In the genomic region with DNA sequence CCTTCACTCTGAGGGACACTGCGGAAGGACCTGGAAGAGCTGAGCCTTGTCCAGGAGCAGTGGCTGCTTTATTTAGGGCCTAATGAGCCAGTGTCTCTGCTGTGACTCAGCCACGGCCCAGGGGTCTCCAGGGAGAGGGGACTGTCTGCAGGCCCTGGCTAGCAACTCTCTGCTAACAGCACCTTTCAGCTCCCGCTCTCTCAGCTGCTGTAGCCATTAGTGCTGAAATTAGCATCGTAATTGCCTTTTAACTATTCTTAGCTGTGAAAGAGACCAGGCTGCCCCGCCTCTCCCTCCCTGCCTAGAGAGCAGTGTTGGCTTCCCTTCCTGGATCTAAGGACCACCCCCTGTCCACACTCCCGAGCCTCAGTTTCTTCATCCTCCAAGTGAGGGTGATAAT, we compare ENCODE assay signal across 1 cellular context.
TF ChIP-seq lines count a peak whose summit lies in the region.

No MANE protein-coding gene starts in this region.

TF ChIP-seq in GM23338, 12 proteins besides CTCF, POLR2A, EP300 and RAD21 (continued from another document):
- TF ChIP-seq, protein P1, sequence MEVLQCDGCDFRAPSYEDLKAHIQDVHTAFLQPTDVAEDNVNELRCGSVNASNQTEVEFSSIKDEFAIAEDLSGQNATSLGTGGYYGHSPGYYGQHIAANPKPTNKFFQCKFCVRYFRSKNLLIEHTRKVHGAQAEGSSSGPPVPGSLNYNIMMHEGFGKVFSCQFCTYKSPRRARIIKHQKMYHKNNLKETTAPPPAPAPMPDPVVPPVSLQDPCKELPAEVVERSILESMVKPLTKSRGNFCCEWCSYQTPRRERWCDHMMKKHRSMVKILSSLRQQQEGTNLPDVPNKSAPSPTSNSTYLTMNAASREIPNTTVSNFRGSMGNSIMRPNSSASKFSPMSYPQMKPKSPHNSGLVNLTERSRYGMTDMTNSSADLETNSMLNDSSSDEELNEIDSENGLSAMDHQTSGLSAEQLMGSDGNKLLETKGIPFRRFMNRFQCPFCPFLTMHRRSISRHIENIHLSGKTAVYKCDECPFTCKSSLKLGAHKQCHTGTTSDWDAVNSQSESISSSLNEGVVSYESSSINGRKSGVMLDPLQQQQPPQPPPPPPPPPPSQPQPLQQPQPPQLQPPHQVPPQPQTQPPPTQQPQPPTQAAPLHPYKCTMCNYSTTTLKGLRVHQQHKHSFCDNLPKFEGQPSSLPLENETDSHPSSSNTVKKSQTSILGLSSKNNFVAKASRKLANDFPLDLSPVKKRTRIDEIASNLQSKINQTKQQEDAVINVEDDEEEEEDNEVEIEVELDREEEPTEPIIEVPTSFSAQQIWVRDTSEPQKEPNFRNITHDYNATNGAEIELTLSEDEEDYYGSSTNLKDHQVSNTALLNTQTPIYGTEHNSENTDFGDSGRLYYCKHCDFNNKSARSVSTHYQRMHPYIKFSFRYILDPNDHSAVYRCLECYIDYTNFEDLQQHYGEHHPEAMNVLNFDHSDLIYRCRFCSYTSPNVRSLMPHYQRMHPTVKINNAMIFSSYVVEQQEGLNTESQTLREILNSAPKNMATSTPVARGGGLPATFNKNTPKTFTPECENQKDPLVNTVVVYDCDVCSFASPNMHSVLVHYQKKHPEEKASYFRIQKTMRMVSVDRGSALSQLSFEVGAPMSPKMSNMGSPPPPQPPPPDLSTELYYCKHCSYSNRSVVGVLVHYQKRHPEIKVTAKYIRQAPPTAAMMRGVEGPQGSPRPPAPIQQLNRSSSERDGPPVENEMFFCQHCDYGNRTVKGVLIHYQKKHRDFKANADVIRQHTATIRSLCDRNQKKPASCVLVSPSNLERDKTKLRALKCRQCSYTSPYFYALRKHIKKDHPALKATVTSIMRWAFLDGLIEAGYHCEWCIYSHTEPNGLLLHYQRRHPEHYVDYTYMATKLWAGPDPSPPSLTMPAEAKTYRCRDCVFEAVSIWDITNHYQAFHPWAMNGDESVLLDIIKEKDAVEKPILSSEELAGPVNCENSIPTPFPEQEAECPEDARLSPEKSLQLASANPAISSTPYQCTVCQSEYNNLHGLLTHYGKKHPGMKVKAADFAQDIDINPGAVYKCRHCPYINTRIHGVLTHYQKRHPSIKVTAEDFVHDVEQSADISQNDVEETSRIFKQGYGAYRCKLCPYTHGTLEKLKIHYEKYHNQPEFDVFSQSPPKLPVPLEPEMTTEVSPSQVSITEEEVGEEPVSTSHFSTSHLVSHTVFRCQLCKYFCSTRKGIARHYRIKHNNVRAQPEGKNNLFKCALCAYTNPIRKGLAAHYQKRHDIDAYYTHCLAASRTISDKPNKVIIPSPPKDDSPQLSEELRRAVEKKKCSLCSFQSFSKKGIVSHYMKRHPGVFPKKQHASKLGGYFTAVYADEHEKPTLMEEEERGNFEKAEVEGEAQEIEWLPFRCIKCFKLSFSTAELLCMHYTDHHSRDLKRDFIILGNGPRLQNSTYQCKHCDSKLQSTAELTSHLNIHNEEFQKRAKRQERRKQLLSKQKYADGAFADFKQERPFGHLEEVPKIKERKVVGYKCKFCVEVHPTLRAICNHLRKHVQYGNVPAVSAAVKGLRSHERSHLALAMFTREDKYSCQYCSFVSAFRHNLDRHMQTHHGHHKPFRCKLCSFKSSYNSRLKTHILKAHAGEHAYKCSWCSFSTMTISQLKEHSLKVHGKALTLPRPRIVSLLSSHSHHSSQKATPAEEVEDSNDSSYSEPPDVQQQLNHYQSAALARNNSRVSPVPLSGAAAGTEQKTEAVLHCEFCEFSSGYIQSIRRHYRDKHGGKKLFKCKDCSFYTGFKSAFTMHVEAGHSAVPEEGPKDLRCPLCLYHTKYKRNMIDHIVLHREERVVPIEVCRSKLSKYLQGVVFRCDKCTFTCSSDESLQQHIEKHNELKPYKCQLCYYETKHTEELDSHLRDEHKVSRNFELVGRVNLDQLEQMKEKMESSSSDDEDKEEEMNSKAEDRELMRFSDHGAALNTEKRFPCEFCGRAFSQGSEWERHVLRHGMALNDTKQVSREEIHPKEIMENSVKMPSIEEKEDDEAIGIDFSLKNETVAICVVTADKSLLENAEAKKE (CRISPR knock-in tag; IDR thresholded peaks at IDR 0.05): no peak
- no peak for TF ChIP-seq POLR2AphosphoS5 (IDR thresholded peaks at IDR 0.05; ENCODE audit: low read depth)
